11 cellular contexts compared by ENCODE assay signal in the genomic region with DNA sequence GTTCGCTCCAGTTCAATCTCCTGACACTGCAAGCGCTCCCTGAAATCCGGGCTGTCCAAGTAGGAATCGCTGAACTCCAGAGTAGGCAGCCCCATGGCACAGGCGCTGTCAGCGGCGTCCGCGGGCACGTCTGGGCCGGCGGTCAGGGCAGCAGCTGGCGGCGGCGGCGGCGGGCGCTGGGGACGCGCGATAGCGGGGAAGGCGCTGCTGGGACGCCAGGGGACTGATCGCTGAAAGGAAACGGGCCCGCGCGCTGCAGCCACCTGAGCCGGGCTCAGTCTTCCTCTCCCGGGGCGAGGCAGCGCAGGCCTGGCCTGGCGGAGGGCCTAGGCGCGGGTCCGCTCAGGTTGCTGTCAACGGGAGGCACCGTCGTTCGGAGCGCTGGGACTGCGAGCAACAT. TPM values are rescaled to one million over a fixed set of nuclear protein-coding genes. Genes with fewer than 3 reads are reported as not detected.
DNase-seq lines count a peak whose midpoint lies in the region; ATAC-seq and TF ChIP-seq lines count a peak whose summit lies in the region.
"Not testable (repeated sequence)": the region's sequence is repeated elsewhere in the genome, so short reads cannot be mapped to it uniquely, and the experiment has no call there.
"Had no signal": no experiment of that assay in that cellular context is flagged by ENCODE, and none has a peak within 500 bp of the region (broad histone marks: within the 10 kb centered on the region; RNA-seq: fewer than 3 reads in every experiment).

No MANE protein-coding gene starts in this region.

- DNase-seq in DMS79 treated with DMSO at 0.1 percent for 48 hours (lab: John Stamatoyannopoulos, UW) (peak; percentile 3), NCI-H1417 (lab: John Stamatoyannopoulos, UW) (peak in 2 of 3 experiments; percentile 49 to 54), glutamatergic neuron (peak; percentile 79), iPS-NIHi7 (ENCODE audit: extremely low spot score) (peak; percentile 34)
- DNase-seq in RWPE2 (ENCODE audit: low spot score); trophoblast cell; stimulated activated naive CD8-positive, alpha-beta T cell treated with anti-CD3 and anti-CD28 coated beads, Interleukin-15, amount 100 ng/mL, for 72 hours: not testable (repeated sequence)
- DNase-seq in activated naive CD4-positive, alpha-beta T cell treated with anti-CD3 and anti-CD28 coated beads for 36 hours, result peak; percentile 5

- not testable (repeated sequence) for H3K9ac ChIP-seq in trophoblast cell (ENCODE audit: low read length)

- not testable (repeated sequence) for H3K4me1 ChIP-seq in RWPE2 (ENCODE audit: insufficient read depth, poor library complexity, severe bottlenecking); trophoblast cell (ENCODE audit: control insufficient read depth in 1 of 2, insufficient read depth in 2 of 2, low read length in 2 of 2)

- not testable (repeated sequence) for H3K79me1 ChIP-seq in trophoblast cell (ENCODE audit: low read length)

- not testable (repeated sequence) for H3K4me3 Mint-ChIP-seq in activated naive CD4-positive, alpha-beta T cell treated with anti-CD3 and anti-CD28 coated beads for 36 hours; glutamatergic neuron (ENCODE audit: unreplicated experiment); stimulated activated naive CD8-positive, alpha-beta T cell treated with anti-CD3 and anti-CD28 coated beads, Interleukin-15, amount 100 ng/mL, for 72 hours

- H2BK12ac ChIP-seq in trophoblast cell (ENCODE audit: low read length), result not testable (repeated sequence)

- CTCF ChIA-PET in activated naive CD4-positive, alpha-beta T cell treated with anti-CD3 and anti-CD28 coated beads for 36 hours (lab: Charles Lee), result not testable (repeated sequence)

- H2BK120ac ChIP-seq in trophoblast cell (ENCODE audit: insufficient read depth, low read length, poor library complexity), result not testable (repeated sequence)

- H4K12ac ChIP-seq in trophoblast cell (ENCODE audit: low read depth, low read length), result not testable (repeated sequence)

- not testable (repeated sequence) for H3K14ac ChIP-seq in trophoblast cell (ENCODE audit: low read length)

- not testable (repeated sequence) for H4K91ac ChIP-seq in trophoblast cell (ENCODE audit: low read depth, low read length)

- not testable (repeated sequence) for H3K36me3 ChIP-seq in RWPE2 (ENCODE audit: low read depth); trophoblast cell (ENCODE audit: control insufficient read depth in 1 of 2, insufficient read depth in 2 of 2, low read length in 2 of 2)

- not testable (repeated sequence) for H3K4me3 ChIP-seq in RWPE2 (ENCODE audit: severe bottlenecking); trophoblast cell (ENCODE audit: low read depth, low read length)

- not testable (repeated sequence) for H2AK5ac ChIP-seq in trophoblast cell (ENCODE audit: low read length)

- H3K23ac ChIP-seq in trophoblast cell (ENCODE audit: low read length), result not testable (repeated sequence)

- not testable (repeated sequence) for TF ChIP-seq CTCF in RWPE2 (IDR thresholded peaks at IDR 0.05; ENCODE audit: poor library complexity, severe bottlenecking); glutamatergic neuron (IDR thresholded peaks at IDR 0.05; ENCODE audit: partially characterized antibody, unreplicated experiment)

- not testable (repeated sequence) for H2AFZ ChIP-seq in trophoblast cell (ENCODE audit: insufficient read depth, low read length, poor library complexity)

- not testable (repeated sequence) for H3K79me2 ChIP-seq in trophoblast cell (ENCODE audit: control insufficient read depth, insufficient read depth, low read length, poor library complexity)

- H3K9me3 ChIP-seq in RWPE2 (ENCODE audit: severe bottlenecking); trophoblast cell (ENCODE audit: insufficient read depth, low read depth, low read length): not testable (repeated sequence)

- not testable (repeated sequence) for H3K18ac ChIP-seq in trophoblast cell (ENCODE audit: low read length)

- H3K4ac ChIP-seq in trophoblast cell (ENCODE audit: low read depth, low read length), result not testable (repeated sequence)

- not testable (repeated sequence) for H3K4me1 Mint-ChIP-seq in activated naive CD4-positive, alpha-beta T cell treated with anti-CD3 and anti-CD28 coated beads for 36 hours (ENCODE audit: low read depth); glutamatergic neuron (ENCODE audit: low read depth, unreplicated experiment); stimulated activated naive CD8-positive, alpha-beta T cell treated with anti-CD3 and anti-CD28 coated beads, Interleukin-15, amount 100 ng/mL, for 72 hours

- intact Hi-C loops in activated naive CD4-positive, alpha-beta T cell treated with anti-CD3 and anti-CD28 coated beads for 36 hours (cut with micrococcal nuclease), result not testable (repeated sequence)

- no CpG with 5 or more reads among the region's 43 CpGs for WGBS in trophoblast cell (ENCODE audit: extremely low coverage, insufficient coverage, insufficient read length)

- not testable (repeated sequence) for H3K27ac ChIP-seq in RWPE2 (ENCODE audit: poor library complexity, severe bottlenecking); trophoblast cell (ENCODE audit: low read depth, low read length)

- H3K9me3 Mint-ChIP-seq in activated naive CD4-positive, alpha-beta T cell treated with anti-CD3 and anti-CD28 coated beads for 36 hours; glutamatergic neuron (ENCODE audit: unreplicated experiment); stimulated activated naive CD8-positive, alpha-beta T cell treated with anti-CD3 and anti-CD28 coated beads, Interleukin-15, amount 100 ng/mL, for 72 hours: not testable (repeated sequence)

- ATAC-seq in RWPE2 (ENCODE audit: low read depth), result peak; percentile 64
- ATAC-seq in stimulated activated naive CD8-positive, alpha-beta T cell treated with anti-CD3 and anti-CD28 coated beads, Interleukin-15, amount 100 ng/mL, for 72 hours, result peak; percentile 74

- not testable (repeated sequence) for H4K8ac ChIP-seq in trophoblast cell (ENCODE audit: low read depth, low read length)

- not testable (repeated sequence) for H2BK5ac ChIP-seq in trophoblast cell (ENCODE audit: low read depth, low read length, poor library complexity)

- peaks cover 31% of the 10 kb centered on the region for H3K27me3 Mint-ChIP-seq in activated naive CD4-positive, alpha-beta T cell treated with anti-CD3 and anti-CD28 coated beads for 36 hours (ENCODE audit: low read depth)
- H3K27me3 Mint-ChIP-seq in glutamatergic neuron (ENCODE audit: unreplicated experiment), result not testable (repeated sequence)
- H3K27me3 Mint-ChIP-seq in stimulated activated naive CD8-positive, alpha-beta T cell treated with anti-CD3 and anti-CD28 coated beads, Interleukin-15, amount 100 ng/mL, for 72 hours, result peaks cover 54% of the 10 kb centered on the region

- H3K36me3 Mint-ChIP-seq in activated naive CD4-positive, alpha-beta T cell treated with anti-CD3 and anti-CD28 coated beads for 36 hours (ENCODE audit: low read depth); glutamatergic neuron (ENCODE audit: unreplicated experiment): not testable (repeated sequence)

- H3K27ac Mint-ChIP-seq in activated naive CD4-positive, alpha-beta T cell treated with anti-CD3 and anti-CD28 coated beads for 36 hours; glutamatergic neuron (ENCODE audit: unreplicated experiment); stimulated activated naive CD8-positive, alpha-beta T cell treated with anti-CD3 and anti-CD28 coated beads, Interleukin-15, amount 100 ng/mL, for 72 hours: not testable (repeated sequence)

- H3K27me3 ChIP-seq in RWPE2 (ENCODE audit: insufficient read depth, poor library complexity, severe bottlenecking); trophoblast cell (ENCODE audit: insufficient read depth, low read length): not testable (repeated sequence)

- peak overlapping the region; percentile 43 for H3K4me2 ChIP-seq in trophoblast cell (ENCODE audit: low read length)

RNA-seq across cellular contexts. Expression of gene RAB6D, which starts 33.0 kb away (rescaled TPM):
- total RNA-seq in activated naive CD4-positive, alpha-beta T cell treated with anti-CD3 and anti-CD28 coated beads for 36 hours, result not detected
- total RNA-seq in glutamatergic neuron (ENCODE audit: unreplicated experiment), result not detected
- 0.03 and 0.04 TPM in 2 replicates for polyA plus RNA-seq in trophoblast cell (2013)
- total RNA-seq: breast epithelium, natural killer cell, vagina had no signal
